28 cellular contexts compared by ENCODE assay signal in the genomic region with DNA sequence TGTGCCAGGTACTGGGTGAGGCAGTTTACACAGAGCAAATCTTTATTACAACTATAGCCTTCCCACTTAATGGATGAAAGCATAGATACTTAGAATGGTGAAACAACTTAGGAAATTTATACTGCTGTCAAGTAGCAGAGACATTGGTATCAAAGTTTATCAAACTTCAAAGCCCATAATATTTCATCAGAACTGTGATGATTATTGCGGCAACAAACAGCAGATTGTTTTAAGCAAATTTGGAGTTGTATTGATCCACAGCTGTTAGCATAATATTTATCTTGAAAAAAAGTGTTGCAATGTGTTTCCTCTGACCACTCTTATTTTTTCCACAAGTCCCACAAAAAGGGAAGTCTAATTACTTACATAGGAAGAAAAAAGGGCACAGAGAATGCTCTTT. TPM values are rescaled to one million over a fixed set of nuclear protein-coding genes. Genes with fewer than 3 reads are reported as not detected.
"Had no signal": no experiment of that assay in that cellular context is flagged by ENCODE, and none has a peak within 500 bp of the region (broad histone marks: within the 10 kb centered on the region; RNA-seq: fewer than 3 reads in every experiment).

No MANE protein-coding gene starts in this region.

- H3K4me3 Mint-ChIP-seq: activated CD8-positive, alpha-beta T cell treated with anti-CD3 and anti-CD28 coated beads for 36 hours; activated naive CD4-positive, alpha-beta T cell treated with anti-CD3 and anti-CD28 coated beads, Interleukin-2, amount 10 ng/mL, durations not matched to agents 7 days and 5 days; activated naive CD8-positive, alpha-beta T cell treated with anti-CD3 and anti-CD28 coated beads for 36 hours; activated T-cell treated with anti-CD3 and anti-CD28 coated beads, Interleukin-2, amount 50 U/mL, for 72 hours; T-helper 1 cell treated with Interleukin-12 subunit alpha and Interleukin-12 subunit beta and Interleukin-4 antibody, amounts not matched to agents 30 μg/mL and 1 μg/mL, for 36 hours had no signal

- H3K36me3 Mint-ChIP-seq: activated naive CD4-positive, alpha-beta T cell treated with anti-CD3 and anti-CD28 coated beads, Interleukin-2, amount 10 ng/mL, durations not matched to agents 7 days and 5 days; activated naive CD8-positive, alpha-beta T cell treated with anti-CD3 and anti-CD28 coated beads for 36 hours had no signal

- H3K4me3 ChIP-seq: cardiac muscle cell, MG63, SJSA1 had no signal

- DNase-seq: activated CD4-positive, alpha-beta T cell treated with anti-CD3 and anti-CD28 coated beads for 4 hours; activated CD8-positive, alpha-beta memory T cell treated with anti-CD3 and anti-CD28 coated beads, Interleukin-2, amount 50 U/mL, for 4 hours; activated CD8-positive, alpha-beta T cell treated with anti-CD3 and anti-CD28 coated beads for 36 hours; activated gamma-delta T cell treated with Interleukin-2 at 50 U/mL for 16 hours; activated naive CD4-positive, alpha-beta T cell treated with anti-CD3 and anti-CD28 coated beads, Interleukin-2, amount 10 ng/mL, durations not matched to agents 7 days and 5 days; activated naive CD8-positive, alpha-beta T cell treated with anti-CD3 and anti-CD28 coated beads for 36 hours; activated T-cell treated with anti-CD3 and anti-CD28 coated beads, Interleukin-2, amount 50 U/mL, for 72 hours; brain microvascular endothelial cell; MG63; NCI-H1092 treated with DMSO at 0.1 percent for 48 hours; NCI-H1417 treated with DMSO at 0.1 percent for 48 hours; NCI-H1694; NCI-H2029; NCI-H2107; NCI-H2171 treated with DMSO at 0.1 percent for 48 hours; NCI-H345; NCI-H510A; NCI-H526 treated with DMSO at 0.1 percent for 48 hours; NCI-H82; RPMI8226; WERI-Rb-1 had no signal

- H3K9me3 ChIP-seq: MG63 had no signal

- H3K27ac ChIP-seq: brain microvascular endothelial cell, cardiac muscle cell, KMS-11, SJSA1, WERI-Rb-1 had no signal

- H3K4me1 ChIP-seq: SJSA1 had no signal

- H3K27ac Mint-ChIP-seq: activated CD8-positive, alpha-beta T cell treated with anti-CD3 and anti-CD28 coated beads for 36 hours; activated naive CD4-positive, alpha-beta T cell treated with anti-CD3 and anti-CD28 coated beads, Interleukin-2, amount 10 ng/mL, durations not matched to agents 7 days and 5 days; activated naive CD8-positive, alpha-beta T cell treated with anti-CD3 and anti-CD28 coated beads for 36 hours; activated T-cell treated with anti-CD3 and anti-CD28 coated beads, Interleukin-2, amount 50 U/mL, for 72 hours; activated T-helper 2 cell treated with anti-CD3 and anti-CD28 coated beads, Interferon-gamma antibody, Interleukin-2, Interleukin-4, amounts not matched to agents 10 μg/mL and 5 μg/mL and 100 μg/mL, durations not matched to agents 14 hours and 24 hours and 36 hours; T-helper 1 cell treated with Interleukin-12 subunit alpha and Interleukin-12 subunit beta and Interleukin-4 antibody, amounts not matched to agents 30 μg/mL and 1 μg/mL, for 36 hours had no signal

- H3K9ac ChIP-seq: KMS-11 had no signal

- H3K36me3 ChIP-seq: brain microvascular endothelial cell, cardiac muscle cell, MG63, SJSA1, WERI-Rb-1 had no signal

- H3K9me3 Mint-ChIP-seq: activated T-cell treated with anti-CD3 and anti-CD28 coated beads, Interleukin-2, amount 50 U/mL, for 72 hours; activated T-helper 2 cell treated with anti-CD3 and anti-CD28 coated beads, Interferon-gamma antibody, Interleukin-2, Interleukin-4, amounts not matched to agents 10 μg/mL and 5 μg/mL and 100 μg/mL, durations not matched to agents 14 hours and 24 hours and 36 hours; T-helper 1 cell treated with Interleukin-12 subunit alpha and Interleukin-12 subunit beta and Interleukin-4 antibody, amounts not matched to agents 30 μg/mL and 1 μg/mL, for 36 hours had no signal

- H3K27me3 Mint-ChIP-seq: activated CD8-positive, alpha-beta T cell treated with anti-CD3 and anti-CD28 coated beads for 36 hours; activated naive CD4-positive, alpha-beta T cell treated with anti-CD3 and anti-CD28 coated beads, Interleukin-2, amount 10 ng/mL, durations not matched to agents 7 days and 5 days; activated naive CD8-positive, alpha-beta T cell treated with anti-CD3 and anti-CD28 coated beads for 36 hours had no signal

- H3K27me3 ChIP-seq: brain microvascular endothelial cell, cardiac muscle cell, MG63, SJSA1 had no signal

- H3K4me1 Mint-ChIP-seq: activated naive CD4-positive, alpha-beta T cell treated with anti-CD3 and anti-CD28 coated beads, Interleukin-2, amount 10 ng/mL, durations not matched to agents 7 days and 5 days; activated naive CD8-positive, alpha-beta T cell treated with anti-CD3 and anti-CD28 coated beads for 36 hours had no signal

RNA-seq across cellular contexts. Expression of a gene that starts 2.0 kb away (rescaled TPM):
- total RNA-seq: activated CD8-positive, alpha-beta T cell treated with anti-CD3 and anti-CD28 coated beads for 36 hours; activated naive CD8-positive, alpha-beta T cell treated with anti-CD3 and anti-CD28 coated beads for 36 hours; activated T-cell treated with anti-CD3 and anti-CD28 coated beads, Interleukin-2, amount 50 U/mL, for 72 hours; activated T-helper 2 cell treated with anti-CD3 and anti-CD28 coated beads, Interferon-gamma antibody, Interleukin-2, Interleukin-4, amounts not matched to agents 10 μg/mL and 5 μg/mL and 100 μg/mL, durations not matched to agents 14 hours and 24 hours and 36 hours; cardiac muscle cell; OCI-LY7; Right ventricle myocardium inferior; SJSA1 had no signal
- polyA plus RNA-seq: cardiac muscle cell had no signal
